17 cellular contexts compared by ENCODE assay signal in genomic region chr2:194698012-194698411, GRCh38.
A peak's percentile ranks its signal among the peaks of the same experiment; 100 is the strongest.
DNase-seq lines count a peak whose midpoint lies in the region; FAIRE-seq and TF ChIP-seq lines count a peak whose summit lies in the region.
"Had no signal": no experiment of that assay in that cellular context is flagged by ENCODE, and none has a peak within 500 bp of the region (broad histone marks: within the 10 kb centered on the region; RNA-seq: fewer than 3 reads in every experiment).

No MANE protein-coding gene starts in this region.

- intact Hi-C loops in endothelial cell of umbilical vein (cut with micrococcal nuclease) = no loop called here

- H3K4me3 ChIP-seq in Loucy (ENCODE audit: low read length, poor library complexity, severe bottlenecking) = no peak overlapping the region
- no peak overlapping the region for H3K4me3 ChIP-seq in endothelial cell of umbilical vein (replicated peaks in 1 of 3; ENCODE audit: insufficient read depth in 1 of 3, low read depth in 1 of 3, low read length in 3 of 3)

- H3K9me1 ChIP-seq in endothelial cell of umbilical vein (replicated peaks; ENCODE audit: control insufficient read depth, extremely low read depth, insufficient read depth, low read length) = no peaks in the 10 kb centered on the region

- H3K4me2 ChIP-seq in Loucy (ENCODE audit: low read depth, low read length, poor library complexity, severe bottlenecking) = peak overlapping the region; percentile 50
- peak overlapping the region; percentile 39 for H3K4me2 ChIP-seq in endothelial cell of umbilical vein (ENCODE audit: insufficient read depth, low read length)

- H3K79me2 ChIP-seq in Loucy (ENCODE audit: insufficient read depth, low read length) = no peaks in the 10 kb centered on the region
- H3K79me2 ChIP-seq in endothelial cell of umbilical vein (ENCODE audit: control insufficient read depth, insufficient read depth, low read length) = no peaks in the 10 kb centered on the region

- BruUV-seq in endothelial cell of umbilical vein (replicated peaks; lab: Mats Ljungman, UMichigan) = no TSS peak

- dilution Hi-C loops in endothelial cell of umbilical vein (cut with MboI; ENCODE audit: extremely low pct_ligation_motif_present, low sequenced_read_pairs) = no loop called here

- H3K9me3 ChIP-seq in Loucy (ENCODE audit: insufficient read depth, low read depth, low read length) (no peaks in the 10 kb centered on the region), endothelial cell of umbilical vein (replicated peaks; ENCODE audit: control insufficient read depth, insufficient read depth, low read length) (no peaks in the 10 kb centered on the region)

- FAIRE-seq in endothelial cell of umbilical vein (lab: Jason Lieb, UNC) = no peak
- FAIRE-seq: A204.1, GM12892 had no signal

- H2AFZ ChIP-seq in Loucy (ENCODE audit: low read length) (peak overlapping the region; percentile 50), endothelial cell of umbilical vein (ENCODE audit: low read depth, low read length) (peak overlapping the region; percentile 23)

- H3K36me3 ChIP-seq in Loucy (ENCODE audit: insufficient read depth, low read length) = no peaks in the 10 kb centered on the region
- no peaks in the 10 kb centered on the region for H3K36me3 ChIP-seq in endothelial cell of umbilical vein (ENCODE audit: control insufficient read depth in 2 of 2, extremely low read depth in 1 of 2, insufficient read depth in 2 of 2, low read length in 2 of 2)

- POLR2A ChIA-PET in endothelial cell of umbilical vein (lab: Charles Lee) = no interaction called here

- peaks cover 5% of the 10 kb centered on the region for H3K4me1 ChIP-seq in Loucy (ENCODE audit: insufficient read depth, low read length, poor library complexity, severe bottlenecking)
- peaks cover 41% of the 10 kb centered on the region for H3K4me1 ChIP-seq in endothelial cell of umbilical vein (ENCODE audit: control insufficient read depth, extremely low read depth, insufficient read depth, low read length)

- TF ChIP-seq CTCF in Loucy (conservative IDR thresholded peaks at IDR 0.05; ENCODE audit: low read length) (no peak), endothelial cell of umbilical vein (IDR thresholded peaks at IDR 0.05; ENCODE audit: extremely low read depth in 1 of 2, insufficient read depth in 1 of 2, low read depth in 1 of 2, low read length in 2 of 2) (no peak)

- H3K27me3 ChIP-seq in Loucy (ENCODE audit: insufficient read depth, low read length, poor library complexity, severe bottlenecking) (no peaks in the 10 kb centered on the region), endothelial cell of umbilical vein (ENCODE audit: control insufficient read depth in 2 of 2, insufficient read depth in 2 of 2, low read length in 2 of 2) (no peaks in the 10 kb centered on the region)

- peak; percentile 8 for DNase-seq in NCI-H82 (lab: John Stamatoyannopoulos, UW)
- DNase-seq in NCI-H82 treated with DMSO at 0.1 percent for 48 hours (lab: John Stamatoyannopoulos, UW; ENCODE audit: unreplicated experiment) = no peak
- DNase-seq in endothelial cell of umbilical vein (ENCODE audit: low read depth, low spot score) = peak; percentile 41
- DNase-seq in HPDE6-E6E7 (ENCODE audit: extremely low spot score) = no peak
- no peak for DNase-seq in nucleus accumbens (lab: John Stamatoyannopoulos, UW)
- no peak for DNase-seq in effector CD8-positive, alpha-beta T cell (lab: John Stamatoyannopoulos, UW)
- DNase-seq: C1 segment of cervical spinal cord; Calu3; CD4-positive, alpha-beta T cell; DMS 273 treated with DMSO at 0.1 percent for 48 hours; DMS79 treated with DMSO at 0.1 percent for 48 hours; GDM1; GOT3; H9 had no signal

- H4K20me1 ChIP-seq in Loucy (ENCODE audit: insufficient read depth, low read length, poor library complexity, severe bottlenecking) (no peaks in the 10 kb centered on the region), endothelial cell of umbilical vein (replicated peaks; ENCODE audit: control insufficient read depth, extremely low read depth, insufficient read depth, low read length) (no peaks in the 10 kb centered on the region)

- peak overlapping the region; percentile 9 for H3K27ac ChIP-seq in endothelial cell of umbilical vein (ENCODE audit: insufficient read depth, low read depth, low read length)

- CTCF ChIA-PET in endothelial cell of umbilical vein (lab: Charles Lee) = interaction anchor here (0.9 kb wide), 2 partner anchors 35 to 152 kb away, joined by 3 read pairs; no protein-coding TSS in a partner anchor

- no peak for TF ChIP-seq POLR2A in endothelial cell of umbilical vein (IDR thresholded peaks at IDR 0.05; ENCODE audit: low read depth, low read length)

- no peaks in the 10 kb centered on the region for H3K9me2 ChIP-seq in Loucy (replicated peaks; ENCODE audit: low read depth, low read length)

- H3K9ac ChIP-seq in Loucy (ENCODE audit: low read depth, low read length, poor library complexity, severe bottlenecking) = peak overlapping the region; percentile 12
- H3K9ac ChIP-seq in endothelial cell of umbilical vein (replicated peaks; ENCODE audit: extremely low read depth, insufficient read depth, low read length) = no peak overlapping the region

- H3F3A ChIP-seq in Loucy (ENCODE audit: low read depth) = no peaks in the 10 kb centered on the region

TF ChIP-seq in endothelial cell of umbilical vein, 7 proteins besides CTCF, POLR2A, EP300 and RAD21:
- TF ChIP-seq POLR2AphosphoS5 (IDR thresholded peaks at IDR 0.05; ENCODE audit: insufficient read depth, low read depth, low read length) (no peak), EZH2 (IDR thresholded peaks at IDR 0.05; ENCODE audit: borderline replicate concordance, low read depth, low read length, severe bottlenecking) (no peak), MYC (IDR thresholded peaks at IDR 0.05; ENCODE audit: low read depth, low read length) (no peak), MAX (IDR thresholded peaks at IDR 0.05; ENCODE audit: insufficient read depth, insufficient read length) (no peak), JUN (IDR thresholded peaks at IDR 0.05; ENCODE audit: borderline replicate concordance, insufficient read depth, insufficient read length, low read depth) (no peak), FOS (IDR thresholded peaks at IDR 0.05; ENCODE audit: borderline replicate concordance, insufficient read depth, low read length) (no peak), GATA2 (IDR thresholded peaks at IDR 0.05; ENCODE audit: insufficient read depth, insufficient read length, low read depth, low read length) (no peak)

Comparison
In these comparisons a context has a peak if more than half of its experiments do, and no peak if none do; other contexts are left out.
1. DNase-seq: peak in NCI-H82 (single experiment) and endothelial cell of umbilical vein (single experiment); none in NCI-H82 treated with DMSO at 0.1 percent for 48 hours (single experiment), HPDE6-E6E7 (single experiment), nucleus accumbens (0 of 56) and effector CD8-positive, alpha-beta T cell (single experiment).